Comparison of ENCODE assay signal across 12 cellular contexts in genomic region chr1:110343249-110343648, GRCh38. TPM values are rescaled to one million over a fixed set of nuclear protein-coding genes. Genes with fewer than 3 reads are reported as not detected.
DNase-seq lines count a peak whose midpoint lies in the region; ATAC-seq and TF ChIP-seq lines count a peak whose summit lies in the region.
"Had no signal": no experiment of that assay in that cellular context is flagged by ENCODE, and none has a peak within 500 bp of the region (broad histone marks: within the 10 kb centered on the region; RNA-seq: fewer than 3 reads in every experiment).

No MANE protein-coding gene starts in this region.

- POLR2A ChIA-PET in Caco-2 (lab: Charles Lee) (no interaction called here), IMR-90 (lab: Charles Lee; ENCODE audit: unreplicated experiment) (no interaction called here), T-cell (lab: Charles Lee) (no interaction called here)

- H3K27ac ChIP-seq in IMR-90 (ENCODE audit: insufficient read depth, low read length) = no peak overlapping the region

- H3K79me1 ChIP-seq in IMR-90 (ENCODE audit: low read depth in 1 of 2, low read length in 2 of 2) = peaks cover 14 to 43% of the 10 kb centered on the region in 2 experiments

- no peak overlapping the region for H3K4ac ChIP-seq in IMR-90 (ENCODE audit: low read depth, low read length)

- in situ Hi-C loops in IMR-90 (cut with MboI; ENCODE audit: low sequenced_read_pairs) = loop anchor here (5.0 kb wide), 1 partner anchor 59 kb away; no protein-coding TSS in a partner anchor

- H3K9me1 ChIP-seq in IMR-90 (ENCODE audit: insufficient read depth, low read length) = peaks cover 20% of the 10 kb centered on the region

- no peak overlapping the region for H2BK5ac ChIP-seq in IMR-90 (ENCODE audit: low read depth, low read length, poor library complexity, severe bottlenecking)

- TF ChIP-seq POLR2A in IMR-90 (IDR thresholded peaks at IDR 0.05; ENCODE audit: low read depth, low read length) = no peak

- CTCF ChIA-PET in Caco-2 (lab: Charles Lee) = no interaction called here
- CTCF ChIA-PET in IMR-90 (lab: Yijun Ruan, JAX) = interaction anchor here (0.6 to 1.3 kb wide), 2 partner anchors 50 to 59 kb away, joined by 4 read pairs; no protein-coding TSS in a partner anchor
- CTCF ChIA-PET in T-cell (lab: Charles Lee) = interaction anchor here in 1 of 2 donors (0.7 to 1.2 kb wide), 2 partner anchors 153 to 324 kb away, joined by 4 to 6 read pairs; no protein-coding TSS in a partner anchor

- H3K4me1 ChIP-seq in Caco-2 (no peaks in the 10 kb centered on the region; the same call in 1 of the 2 replicates), IMR-90 (ENCODE audit: control insufficient read depth, insufficient read depth, low read length) (peaks cover 27% of the 10 kb centered on the region)

- no peaks in the 10 kb centered on the region for H3K9me3 ChIP-seq in Caco-2
- no peaks in the 10 kb centered on the region for H3K9me3 ChIP-seq in IMR-90 (ENCODE audit: control insufficient read depth, insufficient read depth, low read length)

- H2BK15ac ChIP-seq in IMR-90 (ENCODE audit: low read depth, low read length) = no peak overlapping the region

- peaks cover 42% of the 10 kb centered on the region for H4K20me1 ChIP-seq in IMR-90 (ENCODE audit: insufficient read depth, low read length)

- H3K36me3 ChIP-seq in Caco-2 (ENCODE audit: control insufficient read depth, insufficient read depth, low read length) (no peaks in the 10 kb centered on the region), IMR-90 (ENCODE audit: control insufficient read depth, insufficient read depth, low read length) (peaks cover 27% of the 10 kb centered on the region)

- BruUV-seq in Caco-2 (replicated peaks; lab: Mats Ljungman, UMichigan) (no TSS peak), IMR-90 (replicated peaks; lab: Mats Ljungman, UMichigan) (TSS peak; percentile 4)

- H3K36me3 Mint-ChIP-seq in Caco-2 (ENCODE audit: insufficient read depth, unreplicated experiment) = peaks cover 71% of the 10 kb centered on the region
- H3K36me3 Mint-ChIP-seq in brain = peaks cover 62% of the 10 kb centered on the region
- H3K36me3 Mint-ChIP-seq in natural killer cell treated with Interleukin-12 subunit alpha and Interleukin-12 subunit beta and Interleukin-15 and Interleukin-18, amount 100 ng/mL, for 72 hours = peaks cover 48% of the 10 kb centered on the region
- H3K36me3 Mint-ChIP-seq in T-cell = peaks cover 54% of the 10 kb centered on the region

- H3K27me3 Mint-ChIP-seq in Caco-2 (ENCODE audit: insufficient read depth, unreplicated experiment) = no peaks in the 10 kb centered on the region
- H3K27me3 Mint-ChIP-seq in brain = peaks cover 9% of the 10 kb centered on the region
- H3K27me3 Mint-ChIP-seq in natural killer cell treated with Interleukin-12 subunit alpha and Interleukin-12 subunit beta and Interleukin-15 and Interleukin-18, amount 100 ng/mL, for 72 hours = no peaks in the 10 kb centered on the region
- H3K27me3 Mint-ChIP-seq in T-cell = no peaks in the 10 kb centered on the region
- H3K27me3 Mint-ChIP-seq: activated naive CD8-positive, alpha-beta T cell treated with anti-CD3 and anti-CD28 coated beads, Interleukin-2, amount 10 ng/mL, durations not matched to agents 7 days and 5 days had no signal

- H4K91ac ChIP-seq in IMR-90 (ENCODE audit: insufficient read depth, low read depth, low read length) = no peak overlapping the region

- TF ChIP-seq CTCF in Caco-2 (IDR thresholded peaks at IDR 0.05; ENCODE audit: insufficient read depth in 1 of 2, low read depth in 1 of 2, low read length in 1 of 2, severe bottlenecking in 1 of 2, unreplicated experiment in 1 of 2) (no peak), IMR-90 (conservative IDR thresholded peaks at IDR 0.05; ENCODE audit: low read depth, low read length) (no peak), brain (conservative IDR thresholded peaks at IDR 0.05) (no peak)

- no peak overlapping the region for H4K8ac ChIP-seq in IMR-90 (ENCODE audit: low read depth in 2 of 2, low read length in 2 of 2)

- dilution Hi-C loops in IMR-90 (cut with HindIII; ENCODE audit: low sequenced_read_pairs, unreplicated experiment) = no loop called here

- H3K23ac ChIP-seq in IMR-90 (ENCODE audit: low read depth, low read length) = no peak overlapping the region

- no peak for DNase-seq in Caco-2
- no peak for DNase-seq in IMR-90
- no peak for DNase-seq in natural killer cell treated with Interleukin-12 subunit alpha and Interleukin-12 subunit beta and Interleukin-15 and Interleukin-18, amount 100 ng/mL, for 72 hours (ENCODE audit: low spot score)
- DNase-seq in T-cell = no peak
- no peak for DNase-seq in AG08396 (ENCODE audit: low spot score)
- DNase-seq: activated naive CD8-positive, alpha-beta T cell treated with anti-CD3 and anti-CD28 coated beads, Interleukin-2, amount 10 ng/mL, durations not matched to agents 7 days and 5 days; DMS79 treated with DMSO at 0.1 percent for 48 hours; left ventricle myocardium superior; NCI-H1105 treated with DMSO at 0.1 percent for 48 hours had no signal

- H3K4me1 Mint-ChIP-seq in Caco-2 (ENCODE audit: low read depth, unreplicated experiment) (peaks cover 6% of the 10 kb centered on the region), brain (peaks cover 85% of the 10 kb centered on the region), T-cell (peaks cover 80 to 83% (median 81%) of the 10 kb centered on the region in 3 donors)
- peaks cover 63 to 76% of the 10 kb centered on the region in 2 donors for H3K4me1 Mint-ChIP-seq in natural killer cell treated with Interleukin-12 subunit alpha and Interleukin-12 subunit beta and Interleukin-15 and Interleukin-18, amount 100 ng/mL, for 72 hours (ENCODE audit: low read depth in 2 of 2)

- no peak overlapping the region for H3K14ac ChIP-seq in IMR-90 (replicated peaks; ENCODE audit: low read depth, low read length)

- H3K27ac Mint-ChIP-seq in Caco-2 (ENCODE audit: unreplicated experiment) (no peak overlapping the region), brain (peak overlapping the region in 4 of 5 experiments; percentile 7 to 58 (median 46)), T-cell (peak overlapping the region in 1 of 2 donors; percentile 56)
- peak overlapping the region; percentile 57 to 73 for H3K27ac Mint-ChIP-seq in natural killer cell treated with Interleukin-12 subunit alpha and Interleukin-12 subunit beta and Interleukin-15 and Interleukin-18, amount 100 ng/mL, for 72 hours

- no peak overlapping the region for H3K9ac ChIP-seq in IMR-90 (ENCODE audit: low read depth, low read length)

- TF ChIP-seq RAD21 in IMR-90 (IDR thresholded peaks at IDR 0.05; ENCODE audit: low read length) = no peak

- H2AK9ac ChIP-seq in IMR-90 (replicated peaks; ENCODE audit: low read depth, low read length, poor library complexity) = no peak overlapping the region

- H3K9me3 Mint-ChIP-seq in Caco-2 (ENCODE audit: unreplicated experiment) (no peaks in the 10 kb centered on the region), brain (no peaks in the 10 kb centered on the region), T-cell (no peaks in the 10 kb centered on the region)
- no peaks in the 10 kb centered on the region for H3K9me3 Mint-ChIP-seq in natural killer cell treated with Interleukin-12 subunit alpha and Interleukin-12 subunit beta and Interleukin-15 and Interleukin-18, amount 100 ng/mL, for 72 hours
- H3K9me3 Mint-ChIP-seq: activated naive CD8-positive, alpha-beta T cell treated with anti-CD3 and anti-CD28 coated beads, Interleukin-2, amount 10 ng/mL, durations not matched to agents 7 days and 5 days; WTC11 had no signal

- H3K18ac ChIP-seq in IMR-90 (ENCODE audit: low read depth, low read length) = no peak overlapping the region

- no peak overlapping the region; the same call in none of the 2 replicates for H3K4me2 ChIP-seq in IMR-90 (ENCODE audit: low read depth, low read length)

- H3K4me3 ChIP-seq in Caco-2 (ENCODE audit: low read depth, low read length) (no peak overlapping the region), IMR-90 (ENCODE audit: insufficient read depth, low read depth, low read length) (no peak overlapping the region)

- H3K4me3 Mint-ChIP-seq in Caco-2 (ENCODE audit: unreplicated experiment) (peak overlapping the region; percentile 37), brain (no peak overlapping the region), T-cell (peak overlapping the region in 1 of 3 donors; percentile 70)
- H3K4me3 Mint-ChIP-seq in natural killer cell treated with Interleukin-12 subunit alpha and Interleukin-12 subunit beta and Interleukin-15 and Interleukin-18, amount 100 ng/mL, for 72 hours = no peak overlapping the region
- H3K4me3 Mint-ChIP-seq: activated naive CD8-positive, alpha-beta T cell treated with anti-CD3 and anti-CD28 coated beads, Interleukin-2, amount 10 ng/mL, durations not matched to agents 7 days and 5 days; WTC11 had no signal

- H2AFZ ChIP-seq in IMR-90 (replicated peaks; ENCODE audit: low read length, poor library complexity) = no peak overlapping the region

- no peak overlapping the region for H3K56ac ChIP-seq in IMR-90 (ENCODE audit: extremely low read depth, insufficient read depth, low read length)

- H2BK120ac ChIP-seq in IMR-90 (ENCODE audit: low read depth, low read length) = no peak overlapping the region

- WGBS in IMR-90 (ENCODE audit: extremely low coverage in 2 of 2, insufficient read length in 1 of 2), 2 experiments = no CpG with 5 or more reads among the region's 2 CpGs

- ATAC-seq in IMR-90 (ENCODE audit: low read depth) (no peak), GM19395 (IDR thresholded peaks at IDR 0.05; ENCODE audit: unreplicated experiment) (no peak), T-cell (replicated peaks in 1 of 4) (no peak)
- ATAC-seq in natural killer cell treated with Interleukin-12 subunit alpha and Interleukin-12 subunit beta and Interleukin-15 and Interleukin-18, amount 100 ng/mL, for 72 hours = no peak
- ATAC-seq: left ventricle myocardium superior, WTC11 had no signal

- intact Hi-C loops in Caco-2 (cut with micrococcal nuclease; ENCODE audit: unreplicated experiment) (no loop called here), IMR-90 (cut with micrococcal nuclease) (no loop called here)

- no peak overlapping the region for H4K5ac ChIP-seq in IMR-90 (ENCODE audit: low read depth, low read length)

- H3K27me3 ChIP-seq in Caco-2 (replicated peaks; ENCODE audit: control insufficient read depth, insufficient read depth, low read length) = no peaks in the 10 kb centered on the region
- no peaks in the 10 kb centered on the region for H3K27me3 ChIP-seq in IMR-90 (ENCODE audit: control insufficient read depth, insufficient read depth, low read length)

- H2AK5ac ChIP-seq in IMR-90 (ENCODE audit: low read depth, low read length) = no peak overlapping the region

- H2BK20ac ChIP-seq in IMR-90 (ENCODE audit: low read depth, low read length) = no peak overlapping the region

RNA-seq across cellular contexts. Expression of gene RBM15, which starts 4.1 kb away (rescaled TPM):
- total RNA-seq in Caco-2 (2022) (34.3 and 36.1 TPM in 2 replicates), IMR-90 (2012; rRNA removed) (31.7 and 32.2 TPM in 2 replicates), T-cell (10 to 100 TPM; 41.1 to 46.0 (median 43.7) TPM)
- polyA plus RNA-seq in IMR-90 (2012; rRNA removed) (6.2 and 6.3 TPM in 2 replicates), brain (ENCODE audit: insufficient read depth, low read depth, low replicate concordance) (5.1 TPM)
- polyA plus RNA-seq in IMR-90 (2012; cell fraction: cytosol; rRNA removed) = 3.9 and 4.2 TPM in 2 replicates
- 6.3 and 7.4 TPM in 2 replicates for polyA plus RNA-seq in IMR-90 (2012; cell fraction: nucleus; rRNA removed; ENCODE audit: low replicate concordance)
- 10 to 100 TPM; 60.2 to 97.9 TPM for total RNA-seq in natural killer cell treated with Interleukin-12 subunit alpha and Interleukin-12 subunit beta and Interleukin-15 and Interleukin-18, amount 100 ng/mL, for 72 hours

RNA-seq across cellular contexts. Expression of gene SLC16A4, which starts 47.6 kb away (rescaled TPM):
- total RNA-seq in Caco-2 (2022) = 7.6 and 9.3 TPM in 2 replicates
- total RNA-seq in IMR-90 (2012; rRNA removed) = 65.2 and 73.0 TPM in 2 replicates
- 20.8 and 27.7 TPM in 2 replicates for polyA plus RNA-seq in IMR-90 (2012; rRNA removed)
- 8.6 and 10.3 TPM in 2 replicates for polyA plus RNA-seq in IMR-90 (2012; cell fraction: cytosol; rRNA removed)
- 2.4 and 16.3 TPM in 2 replicates for polyA plus RNA-seq in IMR-90 (2012; cell fraction: nucleus; rRNA removed; ENCODE audit: low replicate concordance)
- 2.4 TPM for polyA plus RNA-seq in brain (ENCODE audit: insufficient read depth, low read depth, low replicate concordance)
- under 1 TPM in 1 of 2 donors, not detected in 1; 0.48 TPM for total RNA-seq in natural killer cell treated with Interleukin-12 subunit alpha and Interleukin-12 subunit beta and Interleukin-15 and Interleukin-18, amount 100 ng/mL, for 72 hours
- total RNA-seq in T-cell = under 1 TPM; 0.23 to 0.70 (median 0.35) TPM
